In genomic region chr17:12510535-12510934, GRCh38 we compare ENCODE assay signal across 27 cellular contexts.
DNase-seq lines count a peak whose midpoint lies in the region; ATAC-seq, FAIRE-seq and TF ChIP-seq lines count a peak whose summit lies in the region.
"Had no signal": no experiment of that assay in that cellular context is flagged by ENCODE, and none has a peak within 500 bp of the region (broad histone marks: within the 10 kb centered on the region; RNA-seq: fewer than 3 reads in every experiment).

No MANE protein-coding gene starts in this region.

- ATAC-seq in HG02642 (IDR thresholded peaks at IDR 0.05; ENCODE audit: poor library complexity, unreplicated experiment): no peak
- ATAC-seq in GM21619 (IDR thresholded peaks at IDR 0.05; ENCODE audit: unreplicated experiment): no peak
- ATAC-seq: activated T-cell treated with anti-CD3 and anti-CD28 coated beads, Interleukin-2, amount 50 U/mL, for 4 hours; esophagus mucosa; left colon; upper lobe of right lung had no signal

- H3K4me1 Mint-ChIP-seq in astrocyte (ENCODE audit: low read depth, unreplicated experiment): peaks cover 21% of the 10 kb centered on the region
- H3K4me1 Mint-ChIP-seq: activated naive CD4-positive, alpha-beta T cell treated with anti-CD3 and anti-CD28 coated beads, Interleukin-2, amount 10 ng/mL, durations not matched to agents 7 days and 5 days; naive B cell had no signal

- no peak overlapping the region for H3K27ac Mint-ChIP-seq in astrocyte (ENCODE audit: unreplicated experiment)
- H3K27ac Mint-ChIP-seq: activated naive CD4-positive, alpha-beta T cell treated with anti-CD3 and anti-CD28 coated beads, Interleukin-2, amount 10 ng/mL, durations not matched to agents 7 days and 5 days; naive B cell had no signal

- TF ChIP-seq EP300 in SK-N-SH (IDR thresholded peaks at IDR 0.05; ENCODE audit: borderline replicate concordance in 1 of 2, low read depth in 1 of 2, low read length in 1 of 2): no peak

- H3K9me3 Mint-ChIP-seq in astrocyte (ENCODE audit: unreplicated experiment): peaks cover 1% of the 10 kb centered on the region
- H3K9me3 Mint-ChIP-seq: activated T-cell treated with anti-CD3 and anti-CD28 coated beads, Interleukin-2, amount 50 U/mL, for 4 hours had no signal

- H3K4me3 ChIP-seq in astrocyte (ENCODE audit: insufficient read depth, low read depth, low read length): no peak overlapping the region
- H3K4me3 ChIP-seq in fibroblast of the aortic adventitia (ENCODE audit: low read depth, low read length): no peak overlapping the region
- no peak overlapping the region for H3K4me3 ChIP-seq in uterus
- H3K4me3 ChIP-seq in SK-N-SH (ENCODE audit: low read depth in 2 of 2, low read length in 1 of 2): no peak overlapping the region
- H3K4me3 ChIP-seq: right atrium auricular region, upper lobe of right lung had no signal

- no peaks in the 10 kb centered on the region for H3K36me3 Mint-ChIP-seq in astrocyte (ENCODE audit: low read depth, unreplicated experiment)
- H3K36me3 Mint-ChIP-seq: activated naive CD4-positive, alpha-beta T cell treated with anti-CD3 and anti-CD28 coated beads, Interleukin-2, amount 10 ng/mL, durations not matched to agents 7 days and 5 days; naive B cell had no signal

- CTCF ChIA-PET in SK-N-SH (lab: Yijun Ruan, JAX): interaction anchor here (0.9 to 1.5 kb wide), 2 partner anchors 15 to 34 kb away, joined by 3 to 4 read pairs; no protein-coding TSS in a partner anchor

- no peaks in the 10 kb centered on the region for H3K27me3 Mint-ChIP-seq in astrocyte (ENCODE audit: low read depth, unreplicated experiment)
- H3K27me3 Mint-ChIP-seq: activated naive CD4-positive, alpha-beta T cell treated with anti-CD3 and anti-CD28 coated beads, Interleukin-2, amount 10 ng/mL, durations not matched to agents 7 days and 5 days had no signal

- H3F3A ChIP-seq in SK-N-SH (replicated peaks; ENCODE audit: insufficient read depth): no peaks in the 10 kb centered on the region

- no peaks in the 10 kb centered on the region for H3K9me2 ChIP-seq in SK-N-SH

- WGBS in SK-N-SH (ENCODE audit: low lambda C conversion rate): 2% methylated on average over 3 of the region's 3 CpGs

- DNase-seq in EL (peak; percentile 47), astrocyte (ENCODE audit: low read depth) (peak; percentile 49), fibroblast of the aortic adventitia (ENCODE audit: low read depth) (peak; percentile 12), uterus (no peak), SK-N-SH (no peak)
- DNase-seq: activated naive CD4-positive, alpha-beta T cell treated with anti-CD3 and anti-CD28 coated beads, Interleukin-2, amount 10 ng/mL, durations not matched to agents 7 days and 5 days; activated T-cell treated with anti-CD3 and anti-CD28 coated beads, Interleukin-2, amount 50 U/mL, for 4 hours; AML-193; aorta; DMS79 treated with DMSO at 0.1 percent for 48 hours; effector memory CD4-positive, alpha-beta T cell; left colon; mesendoderm; naive B cell; NCI-H1105 treated with DMSO at 0.1 percent for 48 hours; NCI-H2029 treated with DMSO at 0.1 percent for 48 hours; NCI-H226; NCI-H82; OCI-M1; Right ventricle myocardium superior; stimulated activated CD8-positive, alpha-beta memory T cell treated with anti-CD3 and anti-CD28 coated beads, Interleukin-4, amount 100 ng/mL, for 48 hours; upper lobe of right lung had no signal

- intact Hi-C loops in uterus (cut with DNase I; ENCODE audit: low total_unique reads): no loop called here

- H3K4me1 ChIP-seq in astrocyte (ENCODE audit: insufficient read depth, low read length) (peaks cover 24% of the 10 kb centered on the region), uterus (no peaks in the 10 kb centered on the region), SK-N-SH (ENCODE audit: control insufficient read depth in 1 of 2, insufficient read depth in 2 of 2, low read depth in 1 of 2, low read length in 1 of 2) (no peaks in the 10 kb centered on the region)
- H3K4me1 ChIP-seq: right atrium auricular region, upper lobe of right lung had no signal

- H3K9me3 ChIP-seq in astrocyte (ENCODE audit: insufficient read depth, low read depth, low read length) (no peaks in the 10 kb centered on the region), uterus (no peaks in the 10 kb centered on the region), SK-N-SH (no peaks in the 10 kb centered on the region)
- H3K9me3 ChIP-seq: right atrium auricular region, upper lobe of right lung had no signal

- H3K27me3 ChIP-seq in astrocyte (ENCODE audit: insufficient read depth, low read length): no peaks in the 10 kb centered on the region
- no peaks in the 10 kb centered on the region for H3K27me3 ChIP-seq in uterus
- no peaks in the 10 kb centered on the region for H3K27me3 ChIP-seq in SK-N-SH (ENCODE audit: insufficient read depth)
- H3K27me3 ChIP-seq: right atrium auricular region, upper lobe of right lung had no signal

- no peak for TF ChIP-seq CTCF in astrocyte (IDR thresholded peaks at IDR 0.05; ENCODE audit: insufficient read depth, low read depth, low read length)
- no peak for TF ChIP-seq CTCF in fibroblast of the aortic adventitia (IDR thresholded peaks at IDR 0.05; ENCODE audit: insufficient read depth, low read length)
- TF ChIP-seq CTCF in uterus (IDR thresholded peaks at IDR 0.05): no peak
- TF ChIP-seq CTCF in SK-N-SH (IDR thresholded peaks at IDR 0.05): no peak

- H3K9ac ChIP-seq in astrocyte (ENCODE audit: low read length): peak overlapping the region; percentile 11
- H3K9ac ChIP-seq in SK-N-SH: no peak overlapping the region

- no peak overlapping the region for H2AFZ ChIP-seq in astrocyte (ENCODE audit: low read depth, low read length)
- no peak overlapping the region for H2AFZ ChIP-seq in SK-N-SH (ENCODE audit: low read depth)

- H3K27ac ChIP-seq in astrocyte (ENCODE audit: low read depth, low read length) (peak overlapping the region; percentile 35), uterus (peak overlapping the region; percentile 43 to 63), SK-N-SH (ENCODE audit: low read depth in 2 of 2, low read length in 1 of 2) (no peak overlapping the region)
- H3K27ac ChIP-seq: right atrium auricular region, upper lobe of right lung had no signal

- FAIRE-seq in astrocyte (lab: Jason Lieb, UNC): peak; percentile 50
- FAIRE-seq: TTC549 had no signal

- no peaks in the 10 kb centered on the region for H4K20me1 ChIP-seq in astrocyte (ENCODE audit: insufficient read depth, low read length)
- H4K20me1 ChIP-seq in SK-N-SH (ENCODE audit: insufficient read depth): no peaks in the 10 kb centered on the region

- no peak for TF ChIP-seq RAD21 in SK-N-SH (IDR thresholded peaks at IDR 0.05; ENCODE audit: low read length)

- no peaks in the 10 kb centered on the region for H3K79me2 ChIP-seq in astrocyte (ENCODE audit: insufficient read depth, low read length)
- no peaks in the 10 kb centered on the region for H3K79me2 ChIP-seq in SK-N-SH (ENCODE audit: insufficient read depth)

- H3K4me2 ChIP-seq in astrocyte (ENCODE audit: low read length) (peak overlapping the region; percentile 14), SK-N-SH (no peak overlapping the region)

- POLR2A ChIA-PET in SK-N-SH (lab: Yijun Ruan, JAX): no interaction called here

- TF ChIP-seq POLR2A in uterus (IDR thresholded peaks at IDR 0.05): no peak

- no peaks in the 10 kb centered on the region for H3K36me3 ChIP-seq in astrocyte (ENCODE audit: insufficient read depth, low read length)
- no peaks in the 10 kb centered on the region for H3K36me3 ChIP-seq in uterus
- no peaks in the 10 kb centered on the region for H3K36me3 ChIP-seq in SK-N-SH (replicated peaks in 1 of 2; ENCODE audit: control insufficient read depth in 1 of 2, insufficient read depth in 2 of 2, low read length in 1 of 2)
- H3K36me3 ChIP-seq: right atrium auricular region, upper lobe of right lung had no signal

- no peak overlapping the region for H3K4me3 Mint-ChIP-seq in astrocyte (ENCODE audit: unreplicated experiment)
- H3K4me3 Mint-ChIP-seq: activated naive CD4-positive, alpha-beta T cell treated with anti-CD3 and anti-CD28 coated beads, Interleukin-2, amount 10 ng/mL, durations not matched to agents 7 days and 5 days; activated T-cell treated with anti-CD3 and anti-CD28 coated beads, Interleukin-2, amount 50 U/mL, for 4 hours; naive B cell had no signal

TF ChIP-seq in SK-N-SH, 30 proteins besides CTCF, POLR2A, EP300 and RAD21 (continues in another document):
- TF ChIP-seq ELF1 (IDR thresholded peaks at IDR 0.05) (no peak), SIN3A (IDR thresholded peaks at IDR 0.05; ENCODE audit: borderline replicate concordance, low read depth, low read length) (no peak), NRF1 (IDR thresholded peaks at IDR 0.05; ENCODE audit: low read depth, low read length) (no peak), MEF2A (IDR thresholded peaks at IDR 0.05; ENCODE audit: borderline replicate concordance, low read depth) (no peak), GABPA (IDR thresholded peaks at IDR 0.05; ENCODE audit: low read depth) (no peak), MAX (IDR thresholded peaks at IDR 0.05; ENCODE audit: low read depth) (no peak), PBX3 (IDR thresholded peaks at IDR 0.05) (no peak), EZH2phosphoT487 (IDR thresholded peaks at IDR 0.05; ENCODE audit: borderline replicate concordance, low read depth) (no peak), JUND (IDR thresholded peaks at IDR 0.05) (no peak), RXRA (IDR thresholded peaks at IDR 0.05; ENCODE audit: borderline replicate concordance, low read depth) (no peak), FOSL2 (IDR thresholded peaks at IDR 0.05; ENCODE audit: borderline replicate concordance, low read depth) (no peak), GATA2 (CRISPR knock-in tag; IDR thresholded peaks at IDR 0.05) (no peak), FOXJ3 (CRISPR knock-in tag; IDR thresholded peaks at IDR 0.05) (no peak)

Comparison
In these comparisons a context has a peak if more than half of its experiments do, and no peak if none do; other contexts are left out.
1. DNase-seq: peak in EL (single experiment), astrocyte (single experiment) and fibroblast of the aortic adventitia (single experiment); none in uterus (0 of 2) and SK-N-SH (single experiment).
2. H3K27ac ChIP-seq: peak in astrocyte (single experiment) and uterus (2 of 2); none in SK-N-SH (0 of 2).